Comparison of ENCODE assay signal across 23 cellular contexts in genomic region chr17:49698005-49698404, GRCh38.
"Had no signal": no experiment of that assay in that cellular context is flagged by ENCODE, and none has a peak within 500 bp of the region (broad histone marks: within the 10 kb centered on the region; RNA-seq: fewer than 3 reads in every experiment).

No MANE protein-coding gene starts in this region.

- ATAC-seq: activated T-cell treated with anti-CD3 and anti-CD28 coated beads, Interleukin-2, amount 50 U/mL, for 4 hours; effector memory CD8-positive, alpha-beta T cell; left colon; lower lobe of right lung; pancreas; right lobe of liver; upper lobe of right lung had no signal

- H3K27ac Mint-ChIP-seq: activated naive CD8-positive, alpha-beta T cell treated with anti-CD3 and anti-CD28 coated beads for 36 hours; T-helper 1 cell treated with Interleukin-12 subunit alpha and Interleukin-12 subunit beta and Interleukin-4 antibody, amounts not matched to agents 30 μg/mL and 1 μg/mL, for 36 hours had no signal

- H3K9me3 Mint-ChIP-seq: activated naive CD8-positive, alpha-beta T cell treated with anti-CD3 and anti-CD28 coated beads for 36 hours; activated T-cell treated with anti-CD3 and anti-CD28 coated beads, Interleukin-2, amount 50 U/mL, for 4 hours; central memory CD8-positive, alpha-beta T cell; effector memory CD8-positive, alpha-beta T cell; nephron; T-helper 1 cell treated with Interleukin-12 subunit alpha and Interleukin-12 subunit beta and Interleukin-4 antibody, amounts not matched to agents 30 μg/mL and 1 μg/mL, for 36 hours had no signal

- DNase-seq: activated CD4-positive, alpha-beta T cell treated with anti-CD3 and anti-CD28 coated beads for 4 hours; activated CD4-positive, alpha-beta T cell treated with anti-CD3 and anti-CD28 coated beads, Interleukin-2, amount 50 U/mL, for 48 hours; activated CD4-positive, CD25-positive, alpha-beta regulatory T cell; activated CD8-positive, alpha-beta memory T cell treated with anti-CD3 and anti-CD28 coated beads, Interleukin-2, amount 50 U/mL, for 48 hours; activated naive CD4-positive, alpha-beta T cell treated with Interleukin-2 at 50 U/mL for 16 hours; activated naive CD8-positive, alpha-beta T cell treated with anti-CD3 and anti-CD28 coated beads for 36 hours; activated T-cell treated with anti-CD3 and anti-CD28 coated beads, Interleukin-2, amount 50 U/mL, for 4 hours; dorsolateral prefrontal cortex; effector memory CD8-positive, alpha-beta T cell; heart left ventricle; islet precursor cell; left colon; lower lobe of right lung; mesendoderm; pancreas; right lobe of liver; stimulated activated CD4-positive, alpha-beta T cell treated with anti-CD3 and anti-CD28 coated beads, Interleukin-4, amount 100 ng/mL, for 1 hour; stimulated activated naive CD4-positive, alpha-beta T cell treated with Interleukin-2 at 50 U/mL for 16 hours; upper lobe of right lung had no signal

- H3K4me3 ChIP-seq: dorsolateral prefrontal cortex, esophagus muscularis mucosa, heart left ventricle, lower lobe of right lung, pancreas, right lobe of liver, upper lobe of right lung had no signal

- H3K27ac ChIP-seq: esophagus muscularis mucosa, lower lobe of right lung, pancreas, right lobe of liver, upper lobe of right lung had no signal

- H3K27me3 ChIP-seq: dorsolateral prefrontal cortex, esophagus muscularis mucosa, heart left ventricle, pancreas, right lobe of liver, upper lobe of right lung had no signal

- H3K27me3 Mint-ChIP-seq: activated naive CD8-positive, alpha-beta T cell treated with anti-CD3 and anti-CD28 coated beads for 36 hours; central memory CD8-positive, alpha-beta T cell; effector memory CD8-positive, alpha-beta T cell had no signal

- H3K9me3 ChIP-seq: esophagus muscularis mucosa, heart left ventricle, lower lobe of right lung, pancreas, right lobe of liver, upper lobe of right lung had no signal

- H3K4me1 ChIP-seq: pancreas, right lobe of liver, upper lobe of right lung had no signal

- H3K4me3 Mint-ChIP-seq: activated naive CD8-positive, alpha-beta T cell treated with anti-CD3 and anti-CD28 coated beads for 36 hours; activated T-cell treated with anti-CD3 and anti-CD28 coated beads, Interleukin-2, amount 50 U/mL, for 4 hours; central memory CD8-positive, alpha-beta T cell; effector memory CD8-positive, alpha-beta T cell; nephron; T-helper 1 cell treated with Interleukin-12 subunit alpha and Interleukin-12 subunit beta and Interleukin-4 antibody, amounts not matched to agents 30 μg/mL and 1 μg/mL, for 36 hours had no signal
